ENCODE assay signal across 12 cellular contexts in the genomic region with DNA sequence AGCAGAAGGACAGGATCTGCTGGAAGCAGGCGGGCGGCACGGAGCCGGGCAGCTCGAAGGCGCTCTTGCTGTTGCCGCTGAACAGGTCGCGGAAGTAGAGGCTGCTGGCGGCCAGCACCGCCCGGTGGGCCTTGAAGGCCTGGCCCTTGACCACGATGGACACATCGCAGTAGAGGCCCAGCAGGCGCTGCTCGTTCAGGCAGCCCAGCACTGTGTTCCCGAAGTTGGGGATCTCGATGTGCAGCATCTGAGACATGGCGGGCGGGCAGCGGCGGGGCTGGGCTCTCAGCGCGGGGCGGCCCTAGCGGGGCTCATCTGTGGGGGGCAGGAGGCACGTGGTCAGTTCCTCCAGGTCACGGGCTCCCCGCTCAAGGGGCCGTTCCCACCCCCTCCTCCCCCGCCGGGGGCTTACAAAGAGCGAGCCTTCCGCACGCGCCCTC. TPM values are rescaled to one million over a fixed set of nuclear protein-coding genes. Genes with fewer than 3 reads are reported as not detected.
A peak's percentile ranks its signal among the peaks of the same experiment; 100 is the strongest.
DNase-seq lines count a peak whose midpoint lies in the region; ATAC-seq, FAIRE-seq and TF ChIP-seq lines count a peak whose summit lies in the region.
"Had no signal": no experiment of that assay in that cellular context is flagged by ENCODE, and none has a peak within 500 bp of the region (broad histone marks: within the 10 kb centered on the region; RNA-seq: fewer than 3 reads in every experiment).

No MANE protein-coding gene starts in this region.

- peaks cover 22% of the 10 kb centered on the region for H4K20me1 ChIP-seq in HepG2 (ENCODE audit: insufficient read depth, low read length)

- H3K27me3 ChIP-seq in HUES6 (ENCODE audit: control insufficient read depth, insufficient read depth, low read length): no peaks in the 10 kb centered on the region
- no peaks in the 10 kb centered on the region for H3K27me3 ChIP-seq in HepG2 (ENCODE audit: control insufficient read depth in 1 of 2, insufficient read depth in 2 of 2, low read length in 2 of 2)
- H3K27me3 ChIP-seq: ascending aorta had no signal

- FAIRE-seq in HepG2 (lab: Jason Lieb, UNC): no peak

- H3K4me1 ChIP-seq in HUES6 (ENCODE audit: control insufficient read depth, insufficient read depth, low read length): peaks cover 48% of the 10 kb centered on the region
- peaks cover 31% of the 10 kb centered on the region for H3K4me1 ChIP-seq in HepG2 (ENCODE audit: insufficient read depth, low read length)

- BruUV-seq in HepG2 (replicated peaks; lab: Mats Ljungman, UMichigan): no TSS peak

- intact Hi-C loops in HepG2 (cut with micrococcal nuclease; ENCODE audit: unreplicated experiment): loop anchor here (5.0 kb wide), 3 partner anchors 38 to 58 kb away; no protein-coding TSS in a partner anchor

- POLR2A ChIA-PET in HepG2 (lab: Yijun Ruan, JAX): interaction anchor here (2.4 to 3.5 kb wide), 2 partner anchors 42 to 57 kb away, joined by 13 to 47 read pairs; no protein-coding TSS in a partner anchor

- 92% methylated on average over 11 of the region's 36 CpGs for WGBS in HepG2 (ENCODE audit: low lambda C conversion rate)

- peaks cover 29% of the 10 kb centered on the region for H3K79me2 ChIP-seq in HepG2 (ENCODE audit: insufficient read depth, low read length)

- in situ Hi-C loops in HepG2 (cut with HindIII; ENCODE audit: extremely low pct_ligation_motif_present, low pct_unique_long_range_greater_than_20kb) (no loop called here), GM13976 (cut with MboI; ENCODE audit: low sequenced_read_pairs, unreplicated experiment) (no loop called here)

- H3K4me3 ChIP-seq in HUES6 (ENCODE audit: low read depth, low read length): peak overlapping the region; percentile 83
- H3K4me3 ChIP-seq in HepG2 (replicated peaks in 1 of 3; ENCODE audit: insufficient read depth in 1 of 3, low read depth in 2 of 3, low read length in 3 of 3): no peak overlapping the region
- no peak overlapping the region for H3K4me3 ChIP-seq in foreskin fibroblast (ENCODE audit: low read depth in 1 of 2, low read length in 2 of 2)

- H3K9me3 ChIP-seq in HUES6 (ENCODE audit: control insufficient read depth, insufficient read depth, low read depth, low read length): no peaks in the 10 kb centered on the region
- no peaks in the 10 kb centered on the region for H3K9me3 ChIP-seq in HepG2 (ENCODE audit: low read length)
- H3K9me3 ChIP-seq: ascending aorta had no signal

- no peak for TF ChIP-seq RAD21 in HepG2 (CRISPR knock-in tag; IDR thresholded peaks at IDR 0.05)

- CTCF ChIA-PET in HepG2 (lab: Yijun Ruan, JAX; ENCODE audit: low intra/inter-chr PET ratio, low total read pairs): no interaction called here

- TF ChIP-seq CTCF in HepG2 (CRISPR knock-in tag; IDR thresholded peaks at IDR 0.05) (no peak), foreskin fibroblast (IDR thresholded peaks at IDR 0.05; ENCODE audit: low read depth, low read length) (no peak), GM13976 (IDR thresholded peaks at IDR 0.05; ENCODE audit: borderline replicate concordance, control extremely low read depth, extremely low read depth, insufficient read depth, missing control alignments) (no peak)

- peak overlapping the region; percentile 76; the same call in 1 of the 2 replicates for H3K27ac ChIP-seq in HUES6 (ENCODE audit: low read depth, low read length)
- H3K27ac ChIP-seq in cingulate gyrus (ENCODE audit: low read depth, low read length): peak overlapping the region; percentile 96
- peak overlapping the region; percentile 75 for H3K27ac ChIP-seq in HepG2 (ENCODE audit: extremely low read length, insufficient read depth, low read length)
- H3K27ac ChIP-seq in substantia nigra (ENCODE audit: low read depth, low read length, poor library complexity, severe bottlenecking): peak overlapping the region; percentile 98

- no peak overlapping the region for H2AFZ ChIP-seq in HepG2 (ENCODE audit: low read length)

- TF ChIP-seq EP300 in HepG2 (IDR thresholded peaks at IDR 0.05; ENCODE audit: low read depth in 2 of 2, low read length in 2 of 2) (no peak), HepG2 (CRISPR knock-in tag; IDR thresholded peaks at IDR 0.05; ENCODE audit: borderline replicate concordance) (no peak)

- TF ChIP-seq POLR2A in HepG2 (IDR thresholded peaks at IDR 0.05; ENCODE audit: insufficient read depth in 1 of 2, low read depth in 2 of 2, low read length in 2 of 2): no peak

- H3K36me3 ChIP-seq in HUES6 (ENCODE audit: control insufficient read depth, insufficient read depth, low read length) (peaks cover 35% of the 10 kb centered on the region), HepG2 (replicated peaks in 1 of 2; ENCODE audit: control insufficient read depth in 1 of 2, insufficient read depth in 2 of 2, low read length in 2 of 2) (peaks cover 13 to 35% of the 10 kb centered on the region in 2 experiments; a peak in 3 of 5 replicates)

- peak overlapping the region; percentile 93; the same call in 1 of the 2 replicates for H3K4me2 ChIP-seq in HepG2 (ENCODE audit: low read depth, low read length)

- ATAC-seq in HepG2: no peak

- DNase-seq in HepG2 (ENCODE audit: low spot score) (no peak), substantia nigra (lab: John Stamatoyannopoulos, UW) (peak in 14 of 49 donors; percentile 31 to 69 (median 50)), dermis blood vessel endothelial cell (no peak), foreskin fibroblast (no peak), GM13976 (ENCODE audit: low spot score) (no peak), NCI-H2227 treated with DMSO at 0.1 percent for 48 hours (lab: John Stamatoyannopoulos, UW) (no peak)
- DNase-seq: activated CD8-positive, alpha-beta memory T cell treated with anti-CD3 and anti-CD28 coated beads, Interleukin-2, amount 50 U/mL, for 48 hours; stimulated activated naive CD4-positive, alpha-beta T cell; T-helper 2 cell had no signal

- H3K9ac ChIP-seq in HUES6 (ENCODE audit: low read length) (no peak overlapping the region), HepG2 (ENCODE audit: insufficient read depth, low read depth, low read length) (no peak overlapping the region)

TF ChIP-seq in HepG2, 621 proteins besides CTCF, POLR2A, EP300 and RAD21 (continues in another document):
- TF ChIP-seq PRPF4 (IDR thresholded peaks at IDR 0.05; ENCODE audit: low read depth, low read length, poor library complexity, severe bottlenecking): peak; percentile 33
- TF ChIP-seq, protein P1, sequence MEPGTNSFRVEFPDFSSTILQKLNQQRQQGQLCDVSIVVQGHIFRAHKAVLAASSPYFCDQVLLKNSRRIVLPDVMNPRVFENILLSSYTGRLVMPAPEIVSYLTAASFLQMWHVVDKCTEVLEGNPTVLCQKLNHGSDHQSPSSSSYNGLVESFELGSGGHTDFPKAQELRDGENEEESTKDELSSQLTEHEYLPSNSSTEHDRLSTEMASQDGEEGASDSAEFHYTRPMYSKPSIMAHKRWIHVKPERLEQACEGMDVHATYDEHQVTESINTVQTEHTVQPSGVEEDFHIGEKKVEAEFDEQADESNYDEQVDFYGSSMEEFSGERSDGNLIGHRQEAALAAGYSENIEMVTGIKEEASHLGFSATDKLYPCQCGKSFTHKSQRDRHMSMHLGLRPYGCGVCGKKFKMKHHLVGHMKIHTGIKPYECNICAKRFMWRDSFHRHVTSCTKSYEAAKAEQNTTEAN (CRISPR knock-in tag; conservative IDR thresholded peaks at IDR 0.05): no peak
- TF ChIP-seq, protein P2, sequence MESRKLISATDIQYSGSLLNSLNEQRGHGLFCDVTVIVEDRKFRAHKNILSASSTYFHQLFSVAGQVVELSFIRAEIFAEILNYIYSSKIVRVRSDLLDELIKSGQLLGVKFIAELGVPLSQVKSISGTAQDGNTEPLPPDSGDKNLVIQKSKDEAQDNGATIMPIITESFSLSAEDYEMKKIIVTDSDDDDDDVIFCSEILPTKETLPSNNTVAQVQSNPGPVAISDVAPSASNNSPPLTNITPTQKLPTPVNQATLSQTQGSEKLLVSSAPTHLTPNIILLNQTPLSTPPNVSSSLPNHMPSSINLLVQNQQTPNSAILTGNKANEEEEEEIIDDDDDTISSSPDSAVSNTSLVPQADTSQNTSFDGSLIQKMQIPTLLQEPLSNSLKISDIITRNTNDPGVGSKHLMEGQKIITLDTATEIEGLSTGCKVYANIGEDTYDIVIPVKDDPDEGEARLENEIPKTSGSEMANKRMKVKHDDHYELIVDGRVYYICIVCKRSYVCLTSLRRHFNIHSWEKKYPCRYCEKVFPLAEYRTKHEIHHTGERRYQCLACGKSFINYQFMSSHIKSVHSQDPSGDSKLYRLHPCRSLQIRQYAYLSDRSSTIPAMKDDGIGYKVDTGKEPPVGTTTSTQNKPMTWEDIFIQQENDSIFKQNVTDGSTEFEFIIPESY (CRISPR knock-in tag; IDR thresholded peaks at IDR 0.05): peak; percentile 70; the same call in 1 of the 2 replicates

RNA-seq across cellular contexts. Expression of a gene that starts 44.8 kb away (rescaled TPM):
- total RNA-seq in HepG2 (2016; rRNA removed; fragmentation: Illumina TruSeq; extraction: Trizol) (10.5 and 12.3 TPM in 2 replicates), dermis blood vessel endothelial cell (21.6 and 26.5 TPM in 2 replicates)
- total RNA-seq in HepG2 (2016; cell fraction: cytosol; rRNA removed; fragmentation: Illumina TruSeq; extraction: Trizol; ENCODE audit: low read depth): 2.1 and 2.2 TPM in 2 replicates
- 9.0 and 12.3 TPM in 2 replicates for total RNA-seq in HepG2 (2016; cell fraction: insoluble cytoplasmic fraction; rRNA removed; fragmentation: Illumina TruSeq; extraction: Trizol)
- total RNA-seq in HepG2 (2016; cell fraction: membrane; rRNA removed; fragmentation: Illumina TruSeq; extraction: Trizol): 5.3 TPM in 2 replicates
- total RNA-seq in HepG2 (2016; cell fraction: nucleus; rRNA removed; fragmentation: Illumina TruSeq; extraction: Trizol): 8.0 and 9.6 TPM in 2 replicates
- polyA plus RNA-seq in HepG2 (2011; rRNA removed): 5.9 and 6.3 TPM in 2 replicates
- 4.1 and 5.8 TPM in 2 replicates for polyA plus RNA-seq in HepG2 (2011; cell fraction: cytosol; rRNA removed)
- polyA plus RNA-seq in HepG2 (2011; cell fraction: nucleus; rRNA removed): 28.9 and 40.8 TPM in 2 replicates
- polyA plus RNA-seq in HepG2 (2012): 6.2 and 7.1 TPM in 2 replicates
- 0.80 TPM in 2 replicates for polyA plus RNA-seq in HepG2 (2016; cell fraction: cytosol; fragmentation: Illumina TruSeq; extraction: Trizol; ENCODE audit: low read depth)
- polyA plus RNA-seq in HepG2 (2016; cell fraction: insoluble cytoplasmic fraction; fragmentation: Illumina TruSeq; extraction: Trizol; ENCODE audit: low read depth): 8.9 and 10.6 TPM in 2 replicates
- polyA plus RNA-seq in HepG2 (2016; cell fraction: membrane; fragmentation: Illumina TruSeq; extraction: Trizol; ENCODE audit: low read depth): 2.4 and 2.5 TPM in 2 replicates
- polyA plus RNA-seq in HepG2 (2016; cell fraction: nucleus; fragmentation: Illumina TruSeq; extraction: Trizol; ENCODE audit: insufficient read depth, low read depth): 15.3 and 15.7 TPM in 2 replicates
- 14.5 and 16.4 TPM in 2 replicates for polyA minus RNA-seq in HepG2 (2011; rRNA and poly(A)+ RNA removed; ENCODE audit: low replicate concordance)
- 9.2 and 9.6 TPM in 2 replicates for polyA minus RNA-seq in HepG2 (2011; cell fraction: cytosol; rRNA and poly(A)+ RNA removed)
- 10.6 and 13.4 TPM in 2 replicates for polyA minus RNA-seq in HepG2 (2011; cell fraction: nucleus; rRNA and poly(A)+ RNA removed)
